In genomic region chr16:88561485-88562369, GRCh38 we compare ENCODE assay signal across 9 cellular contexts. TPM values are rescaled to one million over a fixed set of nuclear protein-coding genes. Genes with fewer than 3 reads are reported as not detected.
A peak's percentile ranks its signal among the peaks of the same experiment; 100 is the strongest.
DNase-seq lines count a peak whose midpoint lies in the region; ATAC-seq lines count a peak whose summit lies in the region.
"Had no signal": no experiment of that assay in that cellular context is flagged by ENCODE, and none has a peak within 500 bp of the region (broad histone marks: within the 10 kb centered on the region; RNA-seq: fewer than 3 reads in every experiment).

No MANE protein-coding gene starts in this region.

- peak overlapping the region in 1 of 4 donors; percentile 54 for H3K4me3 Mint-ChIP-seq in CD4-positive, CD25-positive, alpha-beta regulatory T cell
- H3K4me3 Mint-ChIP-seq: stimulated activated naive CD8-positive, alpha-beta T cell treated with anti-CD3 and anti-CD28 coated beads, Interleukin-15, Interleukin-2, amounts not matched to agents 100 ng/mL and 50 ng/mL, for 24 hours had no signal

- H3K9me3 ChIP-seq in CD4-positive, CD25-positive, alpha-beta regulatory T cell (ENCODE audit: control insufficient read depth in 2 of 2, low read length in 2 of 2) = no peaks in the 10 kb centered on the region

- DNase-seq in CD4-positive, CD25-positive, alpha-beta regulatory T cell = peak; percentile 43 to 48 (median 45)
- DNase-seq in HK-2 (ENCODE audit: unreplicated experiment) (peak; percentile 54), SKM-1 treated with dmso at 0.1 percent for 144 hours (lab: John Stamatoyannopoulos, UW; ENCODE audit: unreplicated experiment) (peak; percentile 43), astrocyte of the hippocampus (ENCODE audit: low read depth, low spot score) (peak; percentile 77), hypothalamus (lab: John Stamatoyannopoulos, UW) (peak in 42 of 51 donors; percentile 6 to 54 (median 29)), mesenteric fat pad (ENCODE audit: low spot score) (no peak)
- DNase-seq in stimulated activated CD4-positive, alpha-beta T cell treated with anti-CD3 and anti-CD28 coated beads, Interleukin-12 subunit alpha, Interleukin-12 subunit beta, amount 100 ng/mL, for 4 hours = peak; percentile 38

- H3K9me3 Mint-ChIP-seq in CD4-positive, CD25-positive, alpha-beta regulatory T cell = peaks cover 0 to 1% (median 0%) of the 10 kb centered on the region in 7 donors
- H3K9me3 Mint-ChIP-seq: stimulated activated naive CD8-positive, alpha-beta T cell treated with anti-CD3 and anti-CD28 coated beads, Interleukin-15, Interleukin-2, amounts not matched to agents 100 ng/mL and 50 ng/mL, for 24 hours had no signal

- H3K4me1 ChIP-seq in CD4-positive, CD25-positive, alpha-beta regulatory T cell (ENCODE audit: control insufficient read depth, insufficient read depth, low read length, poor library complexity, severe bottlenecking) = peaks cover 3% of the 10 kb centered on the region

- H3K27ac ChIP-seq in CD4-positive, CD25-positive, alpha-beta regulatory T cell (ENCODE audit: insufficient read depth, low read length, poor library complexity, severe bottlenecking) = no peak overlapping the region

- peak; percentile 45 to 70 for ATAC-seq in CD4-positive, CD25-positive, alpha-beta regulatory T cell (ENCODE audit: low read depth in 2 of 2)
- ATAC-seq in HG02678 (IDR thresholded peaks at IDR 0.05; ENCODE audit: unreplicated experiment) = no peak

- H3K36me3 ChIP-seq in CD4-positive, CD25-positive, alpha-beta regulatory T cell (ENCODE audit: control insufficient read depth, insufficient read depth, low read length) = no peaks in the 10 kb centered on the region

- no peak overlapping the region for H3K4me3 ChIP-seq in CD4-positive, CD25-positive, alpha-beta regulatory T cell (ENCODE audit: low read depth, low read length)

- H3K27ac Mint-ChIP-seq in CD4-positive, CD25-positive, alpha-beta regulatory T cell = peak overlapping the region in 1 of 3 donors; percentile 51
- H3K27ac Mint-ChIP-seq: stimulated activated naive CD8-positive, alpha-beta T cell treated with anti-CD3 and anti-CD28 coated beads, Interleukin-15, Interleukin-2, amounts not matched to agents 100 ng/mL and 50 ng/mL, for 24 hours had no signal

- no peaks in the 10 kb centered on the region for H3K36me3 Mint-ChIP-seq in CD4-positive, CD25-positive, alpha-beta regulatory T cell

- H3K4me1 Mint-ChIP-seq in CD4-positive, CD25-positive, alpha-beta regulatory T cell = peaks cover 0 to 5% (median 3%) of the 10 kb centered on the region in 4 donors

- peaks cover 6% of the 10 kb centered on the region for H3K27me3 Mint-ChIP-seq in CD4-positive, CD25-positive, alpha-beta regulatory T cell

- H3K27me3 ChIP-seq in CD4-positive, CD25-positive, alpha-beta regulatory T cell (ENCODE audit: control insufficient read depth, insufficient read depth, low read length) = no peaks in the 10 kb centered on the region

RNA-seq across cellular contexts. Expression of gene ZC3H18, which starts 8.5 kb away (rescaled TPM):
- 162 TPM for total RNA-seq in CD4-positive, CD25-positive, alpha-beta regulatory T cell
- polyA plus RNA-seq in CD4-positive, CD25-positive, alpha-beta regulatory T cell = 10 to 100 TPM; 10.9 to 15.3 (median 12.8) TPM
- 39.2 TPM for total RNA-seq in mesenteric fat pad
